In genomic region chr13:46908511-46908910, GRCh38 we compare ENCODE assay signal across 30 cellular contexts. TPM values are rescaled to one million over a fixed set of nuclear protein-coding genes. Genes with fewer than 3 reads are reported as not detected.
DNase-seq lines count a peak whose midpoint lies in the region; ATAC-seq and TF ChIP-seq lines count a peak whose summit lies in the region.
"Had no signal": no experiment of that assay in that cellular context is flagged by ENCODE, and none has a peak within 500 bp of the region (broad histone marks: within the 10 kb centered on the region; RNA-seq: fewer than 3 reads in every experiment).

No MANE protein-coding gene starts in this region.

- in situ Hi-C loops in mammary epithelial cell (cut with MboI; ENCODE audit: low sequenced_read_pairs in 2 of 2), result loop anchor here in 1 of 2 donors (10.0 kb wide), 1 partner anchor 56 kb away; no protein-coding TSS in a partner anchor

- no peak overlapping the region for H3K27ac ChIP-seq in mammary epithelial cell (ENCODE audit: insufficient read depth, low read depth, low read length)
- H3K27ac ChIP-seq: A549, brain microvascular endothelial cell, coronary artery, stomach, upper lobe of left lung had no signal

- dilution Hi-C loops in mammary epithelial cell (cut with HindIII; ENCODE audit: low sequenced_read_pairs), result no loop called here

- H3K36me3 Mint-ChIP-seq in MCF 10A (ENCODE audit: insufficient read depth, unreplicated experiment), result no peaks in the 10 kb centered on the region
- no peaks in the 10 kb centered on the region for H3K36me3 Mint-ChIP-seq in activated naive CD8-positive, alpha-beta T cell treated with anti-CD3 and anti-CD28 coated beads, Interleukin-2, amount 50 U/mL, for 24 hours (ENCODE audit: low read depth)
- H3K36me3 Mint-ChIP-seq: activated naive CD8-positive, alpha-beta T cell; CD4-positive, CD25-positive, alpha-beta regulatory T cell had no signal

- CTCF ChIA-PET in mammary epithelial cell (lab: Charles Lee; ENCODE audit: low non-redundant PET), result no interaction called here
- CTCF ChIA-PET in MCF 10A (lab: Yijun Ruan, JAX), result interaction anchor here (0.6 to 1.3 kb wide), 3 partner anchors 14 to 1425 kb away, joined by 5 to 6 read pairs (median 5); no protein-coding TSS in a partner anchor

- H3K36me3 ChIP-seq in mammary epithelial cell (ENCODE audit: insufficient read depth, low read length), result no peaks in the 10 kb centered on the region
- H3K36me3 ChIP-seq: brain microvascular endothelial cell, stomach, upper lobe of left lung had no signal

- H4K20me1 ChIP-seq in mammary epithelial cell (ENCODE audit: insufficient read depth, low read length), result no peaks in the 10 kb centered on the region

- H3K9me3 Mint-ChIP-seq in MCF 10A (ENCODE audit: unreplicated experiment), result no peaks in the 10 kb centered on the region
- peaks cover 3% of the 10 kb centered on the region for H3K9me3 Mint-ChIP-seq in activated naive CD8-positive, alpha-beta T cell treated with anti-CD3 and anti-CD28 coated beads, Interleukin-2, amount 50 U/mL, for 24 hours
- H3K9me3 Mint-ChIP-seq: activated T-helper 17 cell treated with anti-CD3 and anti-CD28 coated beads, Interleukin-2, amount 50 U/mL, for 72 hours had no signal

- no peaks in the 10 kb centered on the region for H3K27me3 ChIP-seq in mammary epithelial cell (ENCODE audit: insufficient read depth, low read length)
- H3K27me3 ChIP-seq: brain microvascular endothelial cell, stomach, upper lobe of left lung had no signal

- H3K4me3 ChIP-seq in mammary epithelial cell (replicated peaks in 1 of 3; ENCODE audit: insufficient read depth in 1 of 3, low read depth in 2 of 3, low read length in 3 of 3) (no peak overlapping the region), fibroblast of pulmonary artery (replicated peaks; ENCODE audit: low read depth, low read length) (no peak overlapping the region)
- H3K4me3 ChIP-seq: A549, coronary artery, stomach, upper lobe of left lung had no signal

- H3K4me1 ChIP-seq in mammary epithelial cell (ENCODE audit: insufficient read depth, low read length), result peaks cover 8% of the 10 kb centered on the region
- H3K4me1 ChIP-seq: A549, stomach, upper lobe of left lung had no signal

- BruUV-seq in mammary epithelial cell (replicated peaks; lab: Mats Ljungman, UMichigan) (no TSS peak), MCF 10A (replicated peaks; lab: Mats Ljungman, UMichigan) (no TSS peak)

- peaks cover 11% of the 10 kb centered on the region for H3K27me3 Mint-ChIP-seq in MCF 10A (ENCODE audit: insufficient read depth, unreplicated experiment)
- H3K27me3 Mint-ChIP-seq in activated naive CD8-positive, alpha-beta T cell treated with anti-CD3 and anti-CD28 coated beads, Interleukin-2, amount 50 U/mL, for 24 hours, result peaks cover 3% of the 10 kb centered on the region

- H3K79me2 ChIP-seq in mammary epithelial cell (ENCODE audit: insufficient read depth, low read length), result no peaks in the 10 kb centered on the region

- DNase-seq in mammary epithelial cell, result peak; percentile 26
- no peak for DNase-seq in MCF 10A (ENCODE audit: unreplicated experiment)
- DNase-seq in RPMI7951 (ENCODE audit: low read depth), result peak; percentile 71
- DNase-seq in fibroblast of pulmonary artery (ENCODE audit: low read depth), result peak; percentile 56
- no peak for DNase-seq in COR-L47 (lab: John Stamatoyannopoulos, UW)
- no peak for DNase-seq in activated naive CD8-positive, alpha-beta T cell treated with anti-CD3 and anti-CD28 coated beads, Interleukin-2, amount 50 U/mL, for 24 hours
- DNase-seq in DMS114 treated with DMSO at 0.1 percent for 48 hours (lab: John Stamatoyannopoulos, UW; ENCODE audit: unreplicated experiment), result no peak
- DNase-seq: activated CD4-positive, alpha-beta T cell treated with anti-CD3 and anti-CD28 coated beads for 48 hours; brain microvascular endothelial cell; CD4-positive, CD25-positive, alpha-beta regulatory T cell; DMS153; H9; hypothalamus; islet precursor cell; Karpas-422; NCI-H1417; NCI-H69; nucleus accumbens; SHP77; stimulated activated CD4-positive, alpha-beta T cell treated with anti-CD3 and anti-CD28 coated beads, Interleukin-4, amount 100 ng/mL, for 4 hours; stomach; upper lobe of left lung had no signal

- POLR2A ChIA-PET in MCF 10A (lab: Yijun Ruan, JAX), result no interaction called here

- no peak for ATAC-seq in GM19455 (IDR thresholded peaks at IDR 0.05; ENCODE audit: unreplicated experiment)
- ATAC-seq in activated naive CD8-positive, alpha-beta T cell treated with anti-CD3 and anti-CD28 coated beads, Interleukin-2, amount 50 U/mL, for 24 hours, result no peak
- ATAC-seq: A549; activated T-helper 17 cell treated with anti-CD3 and anti-CD28 coated beads, Interleukin-2, amount 50 U/mL, for 72 hours had no signal

- H3K4me3 Mint-ChIP-seq in MCF 10A (ENCODE audit: unreplicated experiment), result no peak overlapping the region
- H3K4me3 Mint-ChIP-seq in activated naive CD8-positive, alpha-beta T cell treated with anti-CD3 and anti-CD28 coated beads, Interleukin-2, amount 50 U/mL, for 24 hours, result no peak overlapping the region
- H3K4me3 Mint-ChIP-seq: activated naive CD8-positive, alpha-beta T cell; activated T-helper 17 cell treated with anti-CD3 and anti-CD28 coated beads, Interleukin-2, amount 50 U/mL, for 72 hours; CD4-positive, CD25-positive, alpha-beta regulatory T cell; H9 had no signal

- no peak overlapping the region for H3K4me2 ChIP-seq in mammary epithelial cell (ENCODE audit: insufficient read depth, low read depth, low read length)
- H3K4me2 ChIP-seq: A549 had no signal

- H2AFZ ChIP-seq in mammary epithelial cell (ENCODE audit: low read depth, low read length), result no peak overlapping the region

- H3K9ac ChIP-seq in mammary epithelial cell (ENCODE audit: insufficient read depth, low read length), result no peak overlapping the region

- intact Hi-C loops in mammary epithelial cell (cut with micrococcal nuclease) (loop anchor here (5.0 kb wide), 1 partner anchor 64 kb away; no protein-coding TSS in a partner anchor), MCF 10A (cut with micrococcal nuclease) (no loop called here)

- H3K4me1 Mint-ChIP-seq in MCF 10A (ENCODE audit: insufficient read depth, unreplicated experiment), result peaks cover 6% of the 10 kb centered on the region
- no peaks in the 10 kb centered on the region for H3K4me1 Mint-ChIP-seq in activated naive CD8-positive, alpha-beta T cell treated with anti-CD3 and anti-CD28 coated beads, Interleukin-2, amount 50 U/mL, for 24 hours
- H3K4me1 Mint-ChIP-seq: activated T-helper 17 cell treated with anti-CD3 and anti-CD28 coated beads, Interleukin-2, amount 50 U/mL, for 72 hours; CD4-positive, CD25-positive, alpha-beta regulatory T cell; H9 had no signal

- H3K9me3 ChIP-seq in mammary epithelial cell (replicated peaks; ENCODE audit: insufficient read depth, low read length), result no peaks in the 10 kb centered on the region
- H3K9me3 ChIP-seq: A549, stomach, upper lobe of left lung had no signal

- TF ChIP-seq CTCF in mammary epithelial cell (conservative IDR thresholded peaks at IDR 0.05 in 1 of 2, IDR thresholded peaks at IDR 0.05 in 1 of 2; ENCODE audit: extremely low read depth in 1 of 2, insufficient read depth in 1 of 2, low read depth in 1 of 2, low read length in 2 of 2), result no peak
- TF ChIP-seq CTCF in MCF 10A (IDR thresholded peaks at IDR 0.05; ENCODE audit: unreplicated experiment), result no peak
- no peak for TF ChIP-seq CTCF in fibroblast of pulmonary artery (IDR thresholded peaks at IDR 0.05; ENCODE audit: low read length, missing control alignments)

- 0% methylated on average over 2 of the region's 2 CpGs for WGBS in mammary epithelial cell (ENCODE audit: low coverage, missing lambda C conversion rate)

- no peak overlapping the region for H3K27ac Mint-ChIP-seq in MCF 10A (ENCODE audit: low read depth, unreplicated experiment)
- H3K27ac Mint-ChIP-seq in activated naive CD8-positive, alpha-beta T cell treated with anti-CD3 and anti-CD28 coated beads, Interleukin-2, amount 50 U/mL, for 24 hours, result no peak overlapping the region
- H3K27ac Mint-ChIP-seq: activated naive CD8-positive, alpha-beta T cell; activated T-helper 17 cell treated with anti-CD3 and anti-CD28 coated beads, Interleukin-2, amount 50 U/mL, for 72 hours; CD4-positive, CD25-positive, alpha-beta regulatory T cell; H9 had no signal

RNA-seq across cellular contexts. Expression of gene HTR2A, which starts 11.7 kb away (rescaled TPM):
- total RNA-seq in mammary epithelial cell (under 1 TPM in 1 of 2 donors, not detected in 1; 0.33 TPM), MCF 10A (2022) (not detected in 2 replicates)
- polyA plus RNA-seq in mammary epithelial cell, result not detected
- polyA minus RNA-seq in mammary epithelial cell, result not detected
- total RNA-seq in RPMI7951 (2014; rRNA removed; shearing (Covaris generic)), result under 0.01 TPM in 1 of 2 replicates, not detected in the other
- total RNA-seq: activated T-helper 17 cell treated with anti-CD3 and anti-CD28 coated beads, Interleukin-2, amount 50 U/mL, for 72 hours; CD4-positive, CD25-positive, alpha-beta regulatory T cell; H9; HT-29; renal cortical epithelial cell; T-helper 1 cell treated with Interleukin-12 subunit alpha and Interleukin-12 subunit beta and Interleukin-4 antibody, amounts not matched to agents 30 ng/mL and 1 ng/mL, for 36 hours had no signal
- polyA plus RNA-seq: A549; CD4-positive, CD25-positive, alpha-beta regulatory T cell had no signal

Comparison
In these comparisons a context has a peak if more than half of its experiments do, and no peak if none do; other contexts are left out.
1. DNase-seq: peak in mammary epithelial cell (single experiment), RPMI7951 (single experiment) and fibroblast of pulmonary artery (single experiment); none in MCF 10A (single experiment), COR-L47 (single experiment), activated naive CD8-positive, alpha-beta T cell treated with anti-CD3 and anti-CD28 coated beads, Interleukin-2, amount 50 U/mL, for 24 hours (single experiment) and DMS114 treated with DMSO at 0.1 percent for 48 hours (single experiment).